ENCODE assay signal across 1 cellular context in the genomic region with DNA sequence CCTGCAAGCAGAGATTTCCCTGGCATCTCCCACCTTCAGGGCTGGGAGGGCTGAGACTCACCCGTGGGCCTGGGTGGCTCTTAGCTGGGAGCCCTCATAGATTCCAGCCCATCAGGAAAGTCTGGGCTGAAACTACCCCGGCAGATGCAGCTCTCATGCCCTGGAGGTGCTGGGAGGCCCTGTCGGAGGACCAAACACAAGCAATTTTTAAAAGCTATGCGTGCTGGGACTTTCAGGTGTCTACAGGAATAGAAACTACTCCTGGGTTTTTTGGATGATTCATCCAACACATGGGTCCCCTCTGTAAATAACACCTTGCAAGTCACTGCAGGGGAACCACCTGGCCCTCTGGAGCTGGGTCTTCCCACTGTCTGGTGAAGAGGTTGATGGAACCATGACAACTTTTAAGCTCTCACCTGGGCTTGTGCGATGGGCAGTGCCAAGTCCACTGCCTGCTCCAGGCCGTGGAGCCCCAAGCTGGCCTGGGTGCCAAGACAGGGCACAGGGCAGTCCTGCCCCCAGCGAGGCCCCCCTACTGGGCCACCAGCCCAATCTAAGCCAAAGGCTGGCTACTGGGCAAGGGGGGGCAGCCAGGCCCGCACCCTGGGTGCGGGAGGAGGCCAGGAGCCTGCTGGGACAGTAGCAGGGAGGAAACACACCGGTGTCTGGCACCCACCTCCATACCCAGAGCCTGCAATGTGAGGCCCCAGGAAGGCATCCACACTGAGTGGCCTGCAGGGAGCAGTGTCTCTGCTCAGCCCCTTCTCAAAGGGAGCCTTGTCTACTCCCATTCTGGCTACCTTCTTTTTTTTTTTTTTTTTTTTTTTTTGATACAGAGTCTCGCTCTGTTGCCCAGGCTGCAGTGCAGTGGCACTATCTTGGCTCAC.
TF ChIP-seq lines count a peak whose summit lies in the region.

No MANE protein-coding gene starts in this region.

TF ChIP-seq in SK-N-SH, 30 proteins besides CTCF, POLR2A, EP300 and RAD21 (continued from another document):
- TF ChIP-seq, protein P1, sequence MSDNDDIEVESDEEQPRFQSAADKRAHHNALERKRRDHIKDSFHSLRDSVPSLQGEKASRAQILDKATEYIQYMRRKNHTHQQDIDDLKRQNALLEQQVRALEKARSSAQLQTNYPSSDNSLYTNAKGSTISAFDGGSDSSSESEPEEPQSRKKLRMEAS (IDR thresholded peaks at IDR 0.05; ENCODE audit: low read depth) = no peak
- TF ChIP-seq CHD2 (IDR thresholded peaks at IDR 0.05; ENCODE audit: low read length, partially characterized antibody) = no peak
- TF ChIP-seq SMC3 (IDR thresholded peaks at IDR 0.05; ENCODE audit: low read depth, low read length) = no peak
- TF ChIP-seq NFIC (IDR thresholded peaks at IDR 0.05; ENCODE audit: borderline replicate concordance) = no peak
TF ChIP-seq in SK-N-SH: peak in this region for 0.
